Comparison of ENCODE assay signal across 8 cellular contexts in the genomic region with DNA sequence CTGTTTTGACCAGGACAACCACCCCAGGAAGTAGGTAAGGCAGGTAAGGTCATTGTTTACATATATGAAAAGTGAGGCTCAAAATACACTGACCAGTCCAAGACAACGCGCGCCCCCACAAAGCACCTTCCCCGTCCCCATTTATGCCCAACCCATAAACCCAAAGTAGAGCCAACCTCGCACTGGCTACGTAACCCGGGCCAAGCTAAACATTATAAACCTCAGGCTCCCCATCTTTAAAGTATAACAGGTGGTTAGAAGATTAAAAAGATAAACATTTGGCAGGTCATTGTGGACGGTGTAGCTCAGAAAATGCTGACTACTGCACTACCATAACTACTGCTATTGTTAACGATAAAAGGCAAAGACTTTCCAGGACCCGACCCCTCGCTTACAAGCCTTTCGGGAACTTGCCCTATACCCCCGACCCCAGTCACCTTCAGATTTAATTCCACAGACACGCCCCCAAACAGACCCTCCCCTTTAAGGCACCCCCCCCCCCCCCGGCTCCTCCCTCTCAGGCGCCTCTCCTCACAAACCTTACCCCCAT. TPM values are rescaled to one million over a fixed set of nuclear protein-coding genes. Genes with fewer than 3 reads are reported as not detected.
DNase-seq lines count a peak whose midpoint lies in the region; ATAC-seq and TF ChIP-seq lines count a peak whose summit lies in the region.

No MANE protein-coding gene starts in this region.

- peak overlapping the region; percentile 96 for H2AFZ ChIP-seq in neuronal stem cell (ENCODE audit: low read length)

- peak; percentile 33 for DNase-seq in activated naive CD4-positive, alpha-beta T cell treated with anti-CD3 and anti-CD28 coated beads, Interleukin-2, amount 10 ng/mL, durations not matched to agents 7 days and 5 days
- no peak for DNase-seq in activated naive CD4-positive, alpha-beta T cell treated with Interleukin-2 at 50 U/mL for 16 hours
- DNase-seq in T-cell (peak in 19 of 34 experiments; percentile 9 to 37 (median 26)), esophagus squamous epithelium (lab: John Stamatoyannopoulos, UW) (no peak), neuronal stem cell (ENCODE audit: low spot score) (no peak), NCI-H2081 treated with DMSO at 0.1 percent for 48 hours (lab: John Stamatoyannopoulos, UW) (no peak), COLO668 (lab: John Stamatoyannopoulos, UW; ENCODE audit: unreplicated experiment) (no peak)
- no peak for DNase-seq in effector CD4-positive, alpha-beta T cell

- no peaks in the 10 kb centered on the region for H3K9me3 Mint-ChIP-seq in activated naive CD4-positive, alpha-beta T cell treated with anti-CD3 and anti-CD28 coated beads, Interleukin-2, amount 10 ng/mL, durations not matched to agents 7 days and 5 days
- H3K9me3 Mint-ChIP-seq in T-cell: no peaks in the 10 kb centered on the region

- H3K9me3 ChIP-seq in esophagus squamous epithelium (no peaks in the 10 kb centered on the region), neuronal stem cell (replicated peaks in 1 of 2; ENCODE audit: control insufficient read depth in 2 of 2, insufficient read depth in 1 of 2, low read depth in 1 of 2, low read length in 2 of 2) (no peaks in the 10 kb centered on the region)

- CTCF ChIA-PET in activated naive CD4-positive, alpha-beta T cell treated with anti-CD3 and anti-CD28 coated beads, Interleukin-2, amount 10 ng/mL, durations not matched to agents 7 days and 5 days (lab: Charles Lee): interaction anchor here (0.9 to 3.1 kb wide), 4 partner anchors 33 to 351 kb away, joined by 3 to 8 read pairs (median 4); partner anchors contain the start of gene ANAPC15
- CTCF ChIA-PET in T-cell (lab: Charles Lee): interaction anchor here in 1 of 2 donors (0.6 to 2.4 kb wide), 3 partner anchors 12 to 55 kb away, joined by 3 to 12 read pairs (median 8); no protein-coding TSS in a partner anchor

- no peaks in the 10 kb centered on the region for H3K27me3 ChIP-seq in esophagus squamous epithelium
- no peaks in the 10 kb centered on the region for H3K27me3 ChIP-seq in neuronal stem cell (ENCODE audit: control insufficient read depth in 3 of 3, insufficient read depth in 3 of 3, low read depth in 1 of 3, low read length in 3 of 3)

- H3K36me3 ChIP-seq in esophagus squamous epithelium (peaks cover 0 to 11% (median 0%) of the 10 kb centered on the region in 3 donors), neuronal stem cell (replicated peaks in 1 of 2; ENCODE audit: control insufficient read depth in 2 of 2, insufficient read depth in 2 of 2, low read length in 2 of 2) (peaks cover 0 to 26% of the 10 kb centered on the region in 2 donors)

- ATAC-seq in T-cell (replicated peaks in 1 of 4): peak in 2 of 4 experiments; percentile 18 to 34

- no peak overlapping the region for H2BK120ac ChIP-seq in neuronal stem cell (ENCODE audit: low read depth, low read length)

- H3K36me3 Mint-ChIP-seq in activated naive CD4-positive, alpha-beta T cell treated with anti-CD3 and anti-CD28 coated beads, Interleukin-2, amount 10 ng/mL, durations not matched to agents 7 days and 5 days: peaks cover 24% of the 10 kb centered on the region
- H3K36me3 Mint-ChIP-seq in T-cell: peaks cover 4% of the 10 kb centered on the region

- no peak overlapping the region for H2BK5ac ChIP-seq in neuronal stem cell (ENCODE audit: low read length)

- H3K4me3 Mint-ChIP-seq in activated naive CD4-positive, alpha-beta T cell treated with anti-CD3 and anti-CD28 coated beads, Interleukin-2, amount 10 ng/mL, durations not matched to agents 7 days and 5 days: peak overlapping the region; percentile 88
- H3K4me3 Mint-ChIP-seq in T-cell: peak overlapping the region; percentile 93 to 98 (median 93)

- no peak overlapping the region for H2BK15ac ChIP-seq in neuronal stem cell (ENCODE audit: low read length)

- H3K4me3 ChIP-seq in esophagus squamous epithelium (peak overlapping the region; percentile 60 to 88 (median 62)), neuronal stem cell (ENCODE audit: low read length in 2 of 2) (peak overlapping the region; percentile 79 to 99)

- no peak overlapping the region for H3K23ac ChIP-seq in neuronal stem cell (ENCODE audit: low read depth, low read length, poor library complexity)

- H3K4me1 ChIP-seq in esophagus squamous epithelium (peaks cover 26 to 84% (median 39%) of the 10 kb centered on the region in 3 donors), neuronal stem cell (ENCODE audit: control insufficient read depth in 2 of 2, insufficient read depth in 1 of 2, low read depth in 1 of 2, low read length in 2 of 2) (peaks cover 3 to 9% of the 10 kb centered on the region in 2 donors)

- H3K4me1 Mint-ChIP-seq in activated naive CD4-positive, alpha-beta T cell treated with anti-CD3 and anti-CD28 coated beads, Interleukin-2, amount 10 ng/mL, durations not matched to agents 7 days and 5 days: peaks cover 65% of the 10 kb centered on the region
- peaks cover 48 to 62% (median 50%) of the 10 kb centered on the region in 3 donors for H3K4me1 Mint-ChIP-seq in T-cell

- H3K4me2 ChIP-seq in neuronal stem cell (ENCODE audit: insufficient read depth, low read length, poor library complexity, severe bottlenecking): peak overlapping the region; percentile 51

- TF ChIP-seq CTCF in esophagus squamous epithelium (IDR thresholded peaks at IDR 0.05): no peak

- no peak overlapping the region for H4K91ac ChIP-seq in neuronal stem cell (ENCODE audit: low read depth, low read length, poor library complexity)

- intact Hi-C loops in esophagus squamous epithelium (cut with DNase I): loop anchor here (5.0 kb wide), 1 partner anchor 43 kb away; no protein-coding TSS in a partner anchor

- no peak overlapping the region for H3K4ac ChIP-seq in neuronal stem cell (ENCODE audit: low read length)

- H4K8ac ChIP-seq in neuronal stem cell (ENCODE audit: low read depth, low read length): no peak overlapping the region

- H2BK12ac ChIP-seq in neuronal stem cell (ENCODE audit: low read length): no peak overlapping the region

- H2AK5ac ChIP-seq in neuronal stem cell (ENCODE audit: low read depth, low read length): no peak overlapping the region

- POLR2A ChIA-PET in T-cell (lab: Charles Lee): no interaction called here

- no peak overlapping the region for H3K14ac ChIP-seq in neuronal stem cell (ENCODE audit: low read length)

- peak overlapping the region; percentile 91 for H3K18ac ChIP-seq in neuronal stem cell (ENCODE audit: low read length)

- H3K9ac ChIP-seq in neuronal stem cell (ENCODE audit: low read depth, low read length, poor library complexity): peak overlapping the region; percentile 50

- H3K27me3 Mint-ChIP-seq in activated naive CD4-positive, alpha-beta T cell treated with anti-CD3 and anti-CD28 coated beads, Interleukin-2, amount 10 ng/mL, durations not matched to agents 7 days and 5 days: no peaks in the 10 kb centered on the region
- no peaks in the 10 kb centered on the region for H3K27me3 Mint-ChIP-seq in T-cell

- no peak for TF ChIP-seq POLR2A in esophagus squamous epithelium (IDR thresholded peaks at IDR 0.05)

- peak overlapping the region; percentile 93 for H3K27ac Mint-ChIP-seq in activated naive CD4-positive, alpha-beta T cell treated with anti-CD3 and anti-CD28 coated beads, Interleukin-2, amount 10 ng/mL, durations not matched to agents 7 days and 5 days
- H3K27ac Mint-ChIP-seq in T-cell: peak overlapping the region; percentile 94 to 97

- H3K27ac ChIP-seq in esophagus squamous epithelium: peak overlapping the region; percentile 92 to 96 (median 94)
- peak overlapping the region; percentile 93 for H3K27ac ChIP-seq in neuronal stem cell (replicated peaks; ENCODE audit: low read length)

- WGBS in esophagus squamous epithelium, 2 donors: 2 to 4% methylated on average over 15 of the region's 16 CpGs
- WGBS in neuronal stem cell (ENCODE audit: extremely low coverage in 2 of 2, insufficient read length in 2 of 2, insufficient replicate concordance in 1 of 2), 2 donors: no CpG with 5 or more reads among the region's 16 CpGs

- H3K79me1 ChIP-seq in neuronal stem cell (ENCODE audit: low read depth, low read length): peaks cover 2% of the 10 kb centered on the region

RNA-seq across cellular contexts. Expression of gene NUMA1, which starts 0.5 kb away (rescaled TPM):
- 100 to 1,000 TPM; 237 to 386 (median 343) TPM for total RNA-seq in T-cell
- 100 to 1,000 TPM; 142 to 237 (median 177) TPM for total RNA-seq in esophagus squamous epithelium
- polyA plus RNA-seq in neuronal stem cell (2013, experiment 1 of 2): 81.2 TPM
- 78.8 TPM for polyA plus RNA-seq in neuronal stem cell (2013, experiment 2 of 2)

RNA-seq across cellular contexts. Expression of gene LRRC51, which starts 0.8 kb away (rescaled TPM):
- 1 to 10 TPM; 2.5 to 5.1 (median 3.7) TPM for total RNA-seq in T-cell
- total RNA-seq in esophagus squamous epithelium: 1 to 10 TPM; 2.1 to 4.2 (median 3.2) TPM
- 7.1 TPM for polyA plus RNA-seq in neuronal stem cell (2013, experiment 1 of 2)
- polyA plus RNA-seq in neuronal stem cell (2013, experiment 2 of 2): 8.5 TPM

RNA-seq across cellular contexts. Expression of gene LAMTOR1, which starts 23.2 kb away (rescaled TPM):
- total RNA-seq in T-cell: 10 to 100 TPM; 45.7 to 69.3 (median 62.5) TPM
- 10 to 100 TPM; 80.1 to 99.1 (median 97.7) TPM for total RNA-seq in esophagus squamous epithelium
- 66.8 TPM for polyA plus RNA-seq in neuronal stem cell (2013, experiment 1 of 2)
- 64.1 TPM for polyA plus RNA-seq in neuronal stem cell (2013, experiment 2 of 2)

RNA-seq across cellular contexts. Expression of gene TOMT, which starts 25.9 kb away (rescaled TPM):
- total RNA-seq in T-cell (under 1 TPM in 1 of 5 donors, not detected in 4; 0.28 TPM), esophagus squamous epithelium (not detected)
- not detected for polyA plus RNA-seq in neuronal stem cell (2013, experiment 1 of 2)
- polyA plus RNA-seq in neuronal stem cell (2013, experiment 2 of 2): not detected

RNA-seq across cellular contexts. Expression of gene ANAPC15, which starts 32.6 kb away (rescaled TPM):
- total RNA-seq in T-cell (10 to 100 TPM; 44.8 to 51.0 (median 47.7) TPM), esophagus squamous epithelium (10 to 100 TPM; 17.7 to 35.3 (median 23.5) TPM)
- polyA plus RNA-seq in neuronal stem cell (2013, experiment 1 of 2): 59.7 TPM
- 57.4 TPM for polyA plus RNA-seq in neuronal stem cell (2013, experiment 2 of 2)

Comparison
In these comparisons a context has a peak if more than half of its experiments do, and no peak if none do; other contexts are left out.
1. DNase-seq: peak in activated naive CD4-positive, alpha-beta T cell treated with anti-CD3 and anti-CD28 coated beads, Interleukin-2, amount 10 ng/mL, durations not matched to agents 7 days and 5 days (single experiment) and T-cell (19 of 34); none in activated naive CD4-positive, alpha-beta T cell treated with Interleukin-2 at 50 U/mL for 16 hours (single experiment), esophagus squamous epithelium (single experiment), neuronal stem cell (single experiment), effector CD4-positive, alpha-beta T cell (single experiment), NCI-H2081 treated with DMSO at 0.1 percent for 48 hours (single experiment) and COLO668 (single experiment).